ENCODE assay signal across 26 cellular contexts in the genomic region with DNA sequence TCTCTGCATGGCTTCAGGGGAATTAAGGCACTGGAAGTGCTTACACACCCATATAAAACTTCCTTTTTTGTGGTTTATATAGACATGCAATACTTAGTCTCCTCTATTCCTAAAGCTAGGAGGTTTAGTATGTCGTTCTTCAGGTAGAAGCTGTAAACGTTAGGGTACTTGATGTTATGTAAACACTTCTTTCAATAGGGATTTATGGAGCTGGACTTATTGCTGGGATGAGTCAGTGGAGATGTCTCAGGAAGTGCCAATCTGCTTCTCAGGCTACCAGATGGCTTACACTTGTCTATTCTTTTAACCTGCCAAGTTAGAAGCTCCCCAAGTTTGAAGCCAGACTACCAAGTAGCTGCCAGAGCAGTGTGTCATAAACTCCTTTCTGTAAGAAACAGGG.
DNase-seq lines count a peak whose midpoint lies in the region; TF ChIP-seq lines count a peak whose summit lies in the region.
"Had no signal": no experiment of that assay in that cellular context is flagged by ENCODE, and none has a peak within 500 bp of the region (broad histone marks: within the 10 kb centered on the region; RNA-seq: fewer than 3 reads in every experiment).

No MANE protein-coding gene starts in this region.

- 14% methylated on average over 2 of the region's 2 CpGs for WGBS in hepatocyte (ENCODE audit: low lambda C conversion rate, missing lambda C conversion rate)

- intact Hi-C loops in activated T-helper 1 cell treated with anti-CD3 and anti-CD28 coated beads, Interleukin-12 subunit alpha, Interleukin-12 subunit beta, Interleukin-2, Interleukin-4 antibody, amounts not matched to agents 30 ng/mL and 10 ng/mL and 1 ng/mL, durations not matched to agents 14 hours and 24 hours and 36 hours (cut with micrococcal nuclease), result no loop called here

- H3K4me3 Mint-ChIP-seq in activated T-helper 1 cell treated with anti-CD3 and anti-CD28 coated beads, Interleukin-12 subunit alpha, Interleukin-12 subunit beta, Interleukin-2, Interleukin-4 antibody, amounts not matched to agents 30 ng/mL and 10 ng/mL and 1 ng/mL, durations not matched to agents 14 hours and 24 hours and 36 hours, result no peak overlapping the region
- H3K4me3 Mint-ChIP-seq: CD4-positive, alpha-beta T cell; HFFc6 had no signal

- no peak overlapping the region for H3K27ac ChIP-seq in hepatocyte
- H3K27ac ChIP-seq: BLaER1 treated with 17β-estradiol and CSF1 and Interleukin-3, amounts not matched to agents 10 nM and 100 nM had no signal

- H3K4me2 ChIP-seq in hepatocyte, result no peak overlapping the region
- H3K4me2 ChIP-seq: BLaER1 treated with 17β-estradiol and CSF1 and Interleukin-3, amounts not matched to agents 10 nM and 100 nM had no signal

- no peaks in the 10 kb centered on the region for H3K36me3 Mint-ChIP-seq in activated T-helper 1 cell treated with anti-CD3 and anti-CD28 coated beads, Interleukin-12 subunit alpha, Interleukin-12 subunit beta, Interleukin-2, Interleukin-4 antibody, amounts not matched to agents 30 ng/mL and 10 ng/mL and 1 ng/mL, durations not matched to agents 14 hours and 24 hours and 36 hours (ENCODE audit: low read depth)

- H3K36me3 ChIP-seq in hepatocyte (replicated peaks; ENCODE audit: insufficient read depth, low read depth), result no peaks in the 10 kb centered on the region
- H3K36me3 ChIP-seq: BLaER1 treated with 17β-estradiol and CSF1 and Interleukin-3, amounts not matched to agents 10 nM and 100 nM; HAP-1 had no signal

- peak; percentile 88 for DNase-seq in DMS53 (lab: John Stamatoyannopoulos, UW)
- peak; percentile 64 for DNase-seq in LoVo (ENCODE audit: low spot score)
- DNase-seq in NCI-H510A treated with DMSO at 0.1 percent for 48 hours (lab: John Stamatoyannopoulos, UW), result peak; percentile 88
- peak; percentile 64 for DNase-seq in islet precursor cell
- DNase-seq in hepatocyte (ENCODE audit: low spot score), result no peak
- DNase-seq in SIG-M5 (lab: John Stamatoyannopoulos, UW), result no peak
- no peak for DNase-seq in activated T-helper 1 cell treated with anti-CD3 and anti-CD28 coated beads, Interleukin-12 subunit alpha, Interleukin-12 subunit beta, Interleukin-2, Interleukin-4 antibody, amounts not matched to agents 30 ng/mL and 10 ng/mL and 1 ng/mL, durations not matched to agents 14 hours and 24 hours and 36 hours (ENCODE audit: low spot score)
- DNase-seq: CD4-positive, alpha-beta T cell; COR-L47; DMS79; EL; GF-D8; GOT3; HFFc6; IMR-90; KG1; NCI-H1048; NCI-H1417; NCI-H1694; NCI-H2081; NCI-H2171 treated with DMSO at 0.1 percent for 48 hours; NCI-H446 treated with DMSO at 0.1 percent for 48 hours; NCI-H774; T-helper 1 cell had no signal

- H3K4me1 ChIP-seq in hepatocyte (ENCODE audit: insufficient read depth), result no peaks in the 10 kb centered on the region
- H3K4me1 ChIP-seq: BLaER1 treated with 17β-estradiol and CSF1 and Interleukin-3, amounts not matched to agents 10 nM and 100 nM; HAP-1 had no signal

- no peaks in the 10 kb centered on the region for H4K20me1 ChIP-seq in hepatocyte (ENCODE audit: insufficient read depth, poor library complexity, severe bottlenecking)
- H4K20me1 ChIP-seq: BLaER1 treated with 17β-estradiol and CSF1 and Interleukin-3, amounts not matched to agents 10 nM and 100 nM had no signal

- H3K27ac Mint-ChIP-seq in activated T-helper 1 cell treated with anti-CD3 and anti-CD28 coated beads, Interleukin-12 subunit alpha, Interleukin-12 subunit beta, Interleukin-2, Interleukin-4 antibody, amounts not matched to agents 30 ng/mL and 10 ng/mL and 1 ng/mL, durations not matched to agents 14 hours and 24 hours and 36 hours, result no peak overlapping the region
- H3K27ac Mint-ChIP-seq: CD4-positive, alpha-beta T cell; HFFc6 had no signal

- no peaks in the 10 kb centered on the region for H3K9me3 ChIP-seq in hepatocyte (ENCODE audit: low read depth)
- H3K9me3 ChIP-seq: BLaER1 treated with 17β-estradiol and CSF1 and Interleukin-3, amounts not matched to agents 10 nM and 100 nM; HAP-1 had no signal

- no peaks in the 10 kb centered on the region for H3K4me1 Mint-ChIP-seq in activated T-helper 1 cell treated with anti-CD3 and anti-CD28 coated beads, Interleukin-12 subunit alpha, Interleukin-12 subunit beta, Interleukin-2, Interleukin-4 antibody, amounts not matched to agents 30 ng/mL and 10 ng/mL and 1 ng/mL, durations not matched to agents 14 hours and 24 hours and 36 hours (ENCODE audit: low read depth)

- no peak overlapping the region for H2AFZ ChIP-seq in hepatocyte

- no peaks in the 10 kb centered on the region for H3K9me2 ChIP-seq in hepatocyte (replicated peaks; ENCODE audit: insufficient read depth)

- TF ChIP-seq CTCF in hepatocyte (IDR thresholded peaks at IDR 0.05; ENCODE audit: poor library complexity), result no peak

- H3K27me3 ChIP-seq in hepatocyte, result no peaks in the 10 kb centered on the region
- H3K27me3 ChIP-seq: BLaER1 treated with 17β-estradiol and CSF1 and Interleukin-3, amounts not matched to agents 10 nM and 100 nM had no signal

- no peaks in the 10 kb centered on the region for H3K27me3 Mint-ChIP-seq in activated T-helper 1 cell treated with anti-CD3 and anti-CD28 coated beads, Interleukin-12 subunit alpha, Interleukin-12 subunit beta, Interleukin-2, Interleukin-4 antibody, amounts not matched to agents 30 ng/mL and 10 ng/mL and 1 ng/mL, durations not matched to agents 14 hours and 24 hours and 36 hours (ENCODE audit: insufficient read depth)
- H3K27me3 Mint-ChIP-seq: CD4-positive, alpha-beta T cell had no signal

- peaks cover 14% of the 10 kb centered on the region for H3K9me3 Mint-ChIP-seq in activated T-helper 1 cell treated with anti-CD3 and anti-CD28 coated beads, Interleukin-12 subunit alpha, Interleukin-12 subunit beta, Interleukin-2, Interleukin-4 antibody, amounts not matched to agents 30 ng/mL and 10 ng/mL and 1 ng/mL, durations not matched to agents 14 hours and 24 hours and 36 hours

- no peaks in the 10 kb centered on the region for H3K79me2 ChIP-seq in hepatocyte

- H3K4me3 ChIP-seq in hepatocyte, result no peak overlapping the region
- H3K4me3 ChIP-seq: BLaER1 treated with 17β-estradiol and CSF1 and Interleukin-3, amounts not matched to agents 10 nM and 100 nM; HAP-1 had no signal

Comparison
In these comparisons a context has a peak if more than half of its experiments do, and no peak if none do; other contexts are left out.
1. DNase-seq: peak in DMS53 (single experiment), LoVo (single experiment), NCI-H510A treated with DMSO at 0.1 percent for 48 hours (single experiment) and islet precursor cell (single experiment); none in hepatocyte (single experiment), SIG-M5 (single experiment) and activated T-helper 1 cell treated with anti-CD3 and anti-CD28 coated beads, Interleukin-12 subunit alpha, Interleukin-12 subunit beta, Interleukin-2, Interleukin-4 antibody, amounts not matched to agents 30 ng/mL and 10 ng/mL and 1 ng/mL, durations not matched to agents 14 hours and 24 hours and 36 hours (single experiment).